Comparison of ENCODE assay signal across 1 cellular context in genomic region chrX:41333744-41333993, GRCh38.
TF ChIP-seq lines count a peak whose summit lies in the region.

No MANE protein-coding gene starts in this region.

TF ChIP-seq in HepG2, 621 proteins besides CTCF, POLR2A, EP300 and RAD21 (continued from another document and continues in another):
- TF ChIP-seq MIER3 (CRISPR knock-in tag; IDR thresholded peaks at IDR 0.05; ENCODE audit: borderline replicate concordance), result no peak
- TF ChIP-seq THYN1 (CRISPR knock-in tag; IDR thresholded peaks at IDR 0.05; ENCODE audit: borderline replicate concordance, low read depth), result no peak
- no peak; the same call in 1 of the 2 replicates for TF ChIP-seq MYPOP (CRISPR knock-in tag; IDR thresholded peaks at IDR 0.05)
- TF ChIP-seq ETV6 (CRISPR knock-in tag; conservative IDR thresholded peaks at IDR 0.05), result no peak
- no peak for TF ChIP-seq SRSF4 (IDR thresholded peaks at IDR 0.05; ENCODE audit: low read depth, low read length, poor library complexity, severe bottlenecking)
- no peak for TF ChIP-seq ZNF619 (CRISPR knock-in tag; IDR thresholded peaks at IDR 0.05)
- TF ChIP-seq CAMTA2 (CRISPR knock-in tag; IDR thresholded peaks at IDR 0.05; ENCODE audit: borderline replicate concordance), result no peak
- TF ChIP-seq SKIL (CRISPR knock-in tag; IDR thresholded peaks at IDR 0.05; ENCODE audit: borderline replicate concordance), result no peak
- no peak for TF ChIP-seq ZNF598 (CRISPR knock-in tag; IDR thresholded peaks at IDR 0.05; ENCODE audit: borderline replicate concordance)
- TF ChIP-seq DRAP1 (CRISPR knock-in tag; IDR thresholded peaks at IDR 0.05), result no peak
- TF ChIP-seq AKAP8 (CRISPR knock-in tag; IDR thresholded peaks at IDR 0.05), result no peak
- TF ChIP-seq ZBTB33 (CRISPR knock-in tag; IDR thresholded peaks at IDR 0.05), result no peak
- no peak for TF ChIP-seq ZNF274 (CRISPR knock-in tag; IDR thresholded peaks at IDR 0.05)
- TF ChIP-seq ZMYM2 (CRISPR knock-in tag; IDR thresholded peaks at IDR 0.05), result no peak
- no peak for TF ChIP-seq UBTF (CRISPR knock-in tag; IDR thresholded peaks at IDR 0.05)
- TF ChIP-seq SIX1 (CRISPR knock-in tag; IDR thresholded peaks at IDR 0.05; ENCODE audit: borderline replicate concordance), result no peak
- no peak for TF ChIP-seq SMARCE1 (IDR thresholded peaks at IDR 0.05; ENCODE audit: borderline replicate concordance)
- no peak for TF ChIP-seq ZHX1 (CRISPR knock-in tag; IDR thresholded peaks at IDR 0.05; ENCODE audit: low read depth)
- TF ChIP-seq STAG1 (CRISPR knock-in tag; IDR thresholded peaks at IDR 0.05), result no peak
- TF ChIP-seq STAT6 (CRISPR knock-in tag; IDR thresholded peaks at IDR 0.05; ENCODE audit: borderline replicate concordance), result 0 out of 2 replicates have a peak, but pooled peaks have one; percentile 28
- no peak for TF ChIP-seq ZXDC (CRISPR knock-in tag; IDR thresholded peaks at IDR 0.05)
- no peak for TF ChIP-seq TCF7 (IDR thresholded peaks at IDR 0.05; ENCODE audit: low read depth)
- no peak for TF ChIP-seq ZNF142 (CRISPR knock-in tag; IDR thresholded peaks at IDR 0.05)
- no peak for TF ChIP-seq ZNF605 (CRISPR knock-in tag; IDR thresholded peaks at IDR 0.05)
- no peak for TF ChIP-seq ZNF562 (CRISPR knock-in tag; IDR thresholded peaks at IDR 0.05; ENCODE audit: borderline replicate concordance)
- TF ChIP-seq EHMT2 (IDR thresholded peaks at IDR 0.05; ENCODE audit: borderline replicate concordance, low read depth, low read length), result no peak
- no peak for TF ChIP-seq TARDBP (CRISPR knock-in tag; IDR thresholded peaks at IDR 0.05)
- TF ChIP-seq SP2 (CRISPR knock-in tag; IDR thresholded peaks at IDR 0.05), result no peak
- no peak for TF ChIP-seq CBX5 (CRISPR knock-in tag; IDR thresholded peaks at IDR 0.05; ENCODE audit: borderline replicate concordance)
- TF ChIP-seq RFX1 (IDR thresholded peaks at IDR 0.05), result no peak
- no peak for TF ChIP-seq TEF (CRISPR knock-in tag; IDR thresholded peaks at IDR 0.05)
- TF ChIP-seq KAT2B (IDR thresholded peaks at IDR 0.05; ENCODE audit: borderline replicate concordance, low read depth, low read length), result no peak
- no peak for TF ChIP-seq CBX1 (IDR thresholded peaks at IDR 0.05; ENCODE audit: low read depth)
- TF ChIP-seq SAFB2 (CRISPR knock-in tag; IDR thresholded peaks at IDR 0.05; ENCODE audit: borderline replicate concordance, low read depth), result no peak
- TF ChIP-seq ETV5 (CRISPR knock-in tag; IDR thresholded peaks at IDR 0.05; ENCODE audit: borderline replicate concordance), result no peak
- TF ChIP-seq FLYWCH1 (CRISPR knock-in tag; IDR thresholded peaks at IDR 0.05), result no peak
